ENCODE assay signal across 14 cellular contexts in the genomic region with DNA sequence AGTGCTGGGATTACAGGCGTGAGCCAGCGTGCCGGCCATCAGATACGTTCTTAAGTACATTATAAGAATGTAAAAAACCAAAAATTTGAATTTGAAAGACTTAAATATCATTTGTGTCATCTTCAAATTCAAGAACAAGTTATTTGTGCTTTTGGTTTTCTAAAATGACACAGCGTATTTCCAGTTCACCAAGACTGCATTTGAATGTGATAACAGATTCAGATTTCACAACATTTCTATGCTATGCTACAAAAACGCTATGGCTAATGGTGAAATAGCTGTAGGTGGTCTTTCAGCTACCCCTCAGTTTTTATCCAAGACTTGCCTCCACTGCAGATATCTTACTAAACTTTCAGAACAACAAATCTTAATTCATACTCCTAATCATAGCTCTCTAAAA. TPM values are rescaled to one million over a fixed set of nuclear protein-coding genes. Genes with fewer than 3 reads are reported as not detected.
DNase-seq lines count a peak whose midpoint lies in the region; ATAC-seq and TF ChIP-seq lines count a peak whose summit lies in the region.
"Had no signal": no experiment of that assay in that cellular context is flagged by ENCODE, and none has a peak within 500 bp of the region (broad histone marks: within the 10 kb centered on the region; RNA-seq: fewer than 3 reads in every experiment).

No MANE protein-coding gene starts in this region.

- no peaks in the 10 kb centered on the region for H3K9me3 ChIP-seq in osteoblast (ENCODE audit: low read depth, low read length)

- no peak for TF ChIP-seq CTCF in chondrocyte (IDR thresholded peaks at IDR 0.05)
- TF ChIP-seq CTCF in osteoblast (IDR thresholded peaks at IDR 0.05; ENCODE audit: extremely low read depth, low read depth, low read length): no peak
- no peak for TF ChIP-seq CTCF in foreskin keratinocyte (conservative IDR thresholded peaks at IDR 0.05)

- H3K79me2 ChIP-seq in osteoblast (ENCODE audit: insufficient read depth, low read length): peaks cover 3% of the 10 kb centered on the region

- H3K4me1 ChIP-seq in osteoblast (ENCODE audit: insufficient read depth, low read length) (no peaks in the 10 kb centered on the region), foreskin keratinocyte (no peaks in the 10 kb centered on the region)

- peaks cover 54% of the 10 kb centered on the region for H3K36me3 Mint-ChIP-seq in T-helper 2 cell treated with Interferon-gamma antibody and Interleukin-4, amounts not matched to agents 5 μg/mL and 100 μg/mL, for 36 hours (ENCODE audit: low read depth)
- H3K36me3 Mint-ChIP-seq in activated naive CD8-positive, alpha-beta T cell: peaks cover 23% of the 10 kb centered on the region
- peaks cover 32% of the 10 kb centered on the region for H3K36me3 Mint-ChIP-seq in activated naive CD8-positive, alpha-beta T cell treated with anti-CD3 and anti-CD28 coated beads for 36 hours
- peaks cover 63% of the 10 kb centered on the region for H3K36me3 Mint-ChIP-seq in chondrocyte (ENCODE audit: low read depth)

- peaks cover 93% of the 10 kb centered on the region for H3K36me3 ChIP-seq in osteoblast (ENCODE audit: insufficient read depth, low read length)

- no peaks in the 10 kb centered on the region for H3K4me1 Mint-ChIP-seq in T-helper 2 cell treated with Interferon-gamma antibody and Interleukin-4, amounts not matched to agents 5 μg/mL and 100 μg/mL, for 36 hours (ENCODE audit: low read depth)
- H3K4me1 Mint-ChIP-seq in activated naive CD8-positive, alpha-beta T cell (ENCODE audit: low read depth): no peaks in the 10 kb centered on the region
- peaks cover 3% of the 10 kb centered on the region for H3K4me1 Mint-ChIP-seq in activated naive CD8-positive, alpha-beta T cell treated with anti-CD3 and anti-CD28 coated beads for 36 hours
- peaks cover 4% of the 10 kb centered on the region for H3K4me1 Mint-ChIP-seq in chondrocyte (ENCODE audit: low read depth)

- no peaks in the 10 kb centered on the region for H3K9me3 Mint-ChIP-seq in T-helper 2 cell treated with Interferon-gamma antibody and Interleukin-4, amounts not matched to agents 5 μg/mL and 100 μg/mL, for 36 hours
- H3K9me3 Mint-ChIP-seq in activated naive CD8-positive, alpha-beta T cell (ENCODE audit: low read depth): no peaks in the 10 kb centered on the region
- no peaks in the 10 kb centered on the region for H3K9me3 Mint-ChIP-seq in activated naive CD8-positive, alpha-beta T cell treated with anti-CD3 and anti-CD28 coated beads for 36 hours
- H3K9me3 Mint-ChIP-seq in chondrocyte (ENCODE audit: low read depth): peaks cover 3% of the 10 kb centered on the region

- no peaks in the 10 kb centered on the region for H4K20me1 ChIP-seq in osteoblast (ENCODE audit: insufficient read depth, low read length)

- no peak overlapping the region for H3K4me3 Mint-ChIP-seq in T-helper 2 cell treated with Interferon-gamma antibody and Interleukin-4, amounts not matched to agents 5 μg/mL and 100 μg/mL, for 36 hours
- H3K4me3 Mint-ChIP-seq in activated naive CD8-positive, alpha-beta T cell: no peak overlapping the region
- H3K4me3 Mint-ChIP-seq in activated naive CD8-positive, alpha-beta T cell treated with anti-CD3 and anti-CD28 coated beads for 36 hours: no peak overlapping the region
- no peak overlapping the region for H3K4me3 Mint-ChIP-seq in chondrocyte (ENCODE audit: unreplicated experiment)
- H3K4me3 Mint-ChIP-seq: CD4-positive, CD25-positive, alpha-beta regulatory T cell had no signal

- H2AFZ ChIP-seq in osteoblast (ENCODE audit: low read length): no peak overlapping the region

- no peak for DNase-seq in T-helper 2 cell treated with Interferon-gamma antibody and Interleukin-4, amounts not matched to agents 5 μg/mL and 100 μg/mL, for 36 hours (ENCODE audit: low spot score)
- no peak for DNase-seq in T-helper 2 cell
- DNase-seq in activated naive CD8-positive, alpha-beta T cell treated with anti-CD3 and anti-CD28 coated beads for 36 hours: no peak
- DNase-seq in chondrocyte (ENCODE audit: low spot score): no peak
- DNase-seq in osteoblast (ENCODE audit: insufficient read length, low spot score, missing footprints): no peak
- DNase-seq in foreskin keratinocyte: no peak
- DNase-seq: CD4-positive, CD25-positive, alpha-beta regulatory T cell; DMS53; GF-D8 had no signal

- H3K27me3 ChIP-seq in osteoblast (ENCODE audit: insufficient read depth, low read length): no peaks in the 10 kb centered on the region
- H3K27me3 ChIP-seq in foreskin keratinocyte: no peaks in the 10 kb centered on the region
- H3K27me3 ChIP-seq: BLaER1 treated with 17β-estradiol and CSF1 and Interleukin-3, amounts not matched to agents 10 nM and 100 nM had no signal

- no peak for ATAC-seq in foreskin keratinocyte
- no peak for ATAC-seq in GM21717 (IDR thresholded peaks at IDR 0.05; ENCODE audit: unreplicated experiment)
- ATAC-seq: HCT116 had no signal

- H3K27me3 Mint-ChIP-seq in T-helper 2 cell treated with Interferon-gamma antibody and Interleukin-4, amounts not matched to agents 5 μg/mL and 100 μg/mL, for 36 hours (ENCODE audit: low read depth): no peaks in the 10 kb centered on the region
- no peaks in the 10 kb centered on the region for H3K27me3 Mint-ChIP-seq in activated naive CD8-positive, alpha-beta T cell
- H3K27me3 Mint-ChIP-seq in activated naive CD8-positive, alpha-beta T cell treated with anti-CD3 and anti-CD28 coated beads for 36 hours: no peaks in the 10 kb centered on the region
- no peaks in the 10 kb centered on the region for H3K27me3 Mint-ChIP-seq in chondrocyte (ENCODE audit: low read depth)
- H3K27me3 Mint-ChIP-seq: CD4-positive, CD25-positive, alpha-beta regulatory T cell had no signal

- H3K4me2 ChIP-seq in osteoblast (ENCODE audit: insufficient read depth, low read length): no peak overlapping the region
- H3K4me2 ChIP-seq: BLaER1 treated with 17β-estradiol and CSF1 and Interleukin-3, amounts not matched to agents 10 nM and 100 nM had no signal

- no peak overlapping the region for H3K4me3 ChIP-seq in osteoblast (ENCODE audit: insufficient read depth, low read length)
- H3K4me3 ChIP-seq: BLaER1 treated with 17β-estradiol and CSF1 and Interleukin-3, amounts not matched to agents 10 nM and 100 nM had no signal

- H3K27ac Mint-ChIP-seq in T-helper 2 cell treated with Interferon-gamma antibody and Interleukin-4, amounts not matched to agents 5 μg/mL and 100 μg/mL, for 36 hours: peak overlapping the region; percentile 5
- H3K27ac Mint-ChIP-seq in activated naive CD8-positive, alpha-beta T cell: peak overlapping the region; percentile 1
- no peak overlapping the region for H3K27ac Mint-ChIP-seq in activated naive CD8-positive, alpha-beta T cell treated with anti-CD3 and anti-CD28 coated beads for 36 hours
- peak overlapping the region; percentile 2 for H3K27ac Mint-ChIP-seq in chondrocyte (ENCODE audit: unreplicated experiment)

- no peak overlapping the region for H3K27ac ChIP-seq in osteoblast (ENCODE audit: low read depth, low read length)
- H3K27ac ChIP-seq in foreskin keratinocyte: no peak overlapping the region
- H3K27ac ChIP-seq: 22Rv1; BLaER1 treated with 17β-estradiol and CSF1 and Interleukin-3, amounts not matched to agents 10 nM and 100 nM had no signal

RNA-seq across cellular contexts. Expression of gene APPL2, which starts 46.7 kb away (rescaled TPM):
- total RNA-seq in activated naive CD8-positive, alpha-beta T cell treated with anti-CD3 and anti-CD28 coated beads for 36 hours: 10 to 100 TPM; 12.0 to 13.4 TPM
- 46.2 to 51.7 TPM (median 47.5 TPM) in 3 replicates for total RNA-seq in chondrocyte
- total RNA-seq in osteoblast: 67.0 and 91.3 TPM in 2 replicates
- total RNA-seq in foreskin keratinocyte: 23.3 and 31.2 TPM in 2 replicates
- polyA plus RNA-seq in foreskin keratinocyte: 10.9 and 12.0 TPM in 2 replicates
